Comparison of ENCODE assay signal across 19 cellular contexts in the genomic region with DNA sequence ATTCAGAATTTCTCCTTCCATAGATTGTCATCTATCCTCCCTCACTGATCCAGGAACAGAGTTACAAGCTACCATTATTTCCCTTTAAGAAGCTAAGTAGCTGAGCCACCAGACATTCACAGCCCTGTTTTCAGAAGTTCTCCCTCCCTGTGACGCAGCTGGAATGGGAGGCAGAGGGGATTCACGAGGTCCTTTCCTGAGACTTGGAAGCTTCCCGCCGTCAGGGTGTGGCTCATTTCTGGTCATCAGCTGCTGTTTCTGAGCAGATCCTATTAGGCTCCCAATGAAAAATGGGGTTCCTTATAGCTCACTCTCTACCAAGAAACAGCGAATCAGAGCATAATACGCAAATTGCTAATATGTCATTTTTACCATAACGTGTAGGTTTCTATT.
DNase-seq lines count a peak whose midpoint lies in the region; ATAC-seq, FAIRE-seq and TF ChIP-seq lines count a peak whose summit lies in the region.
"Had no signal": no experiment of that assay in that cellular context is flagged by ENCODE, and none has a peak within 500 bp of the region (broad histone marks: within the 10 kb centered on the region; RNA-seq: fewer than 3 reads in every experiment).

No MANE protein-coding gene starts in this region.

- TF ChIP-seq RAD21 in A549 (conservative IDR thresholded peaks at IDR 0.05 in 1 of 2, IDR thresholded peaks at IDR 0.05 in 1 of 2) (no peak), IMR-90 (IDR thresholded peaks at IDR 0.05; ENCODE audit: low read length) (no peak)

- H2BK12ac ChIP-seq in neuronal stem cell (ENCODE audit: low read length), result no peak overlapping the region

- no peak overlapping the region for H2BK5ac ChIP-seq in IMR-90 (ENCODE audit: low read depth, low read length, poor library complexity, severe bottlenecking)
- H2BK5ac ChIP-seq in neuronal stem cell (ENCODE audit: low read length), result no peak overlapping the region

- H3K79me2 ChIP-seq in hepatocyte, result no peaks in the 10 kb centered on the region

- no peaks in the 10 kb centered on the region for H3K9me2 ChIP-seq in hepatocyte (replicated peaks; ENCODE audit: insufficient read depth)

- CTCF ChIA-PET in A549 (lab: Yijun Ruan, JAX), result interaction anchor here (0.6 kb wide), 1 partner anchor 400 kb away, joined by 3 read pairs; no protein-coding TSS in a partner anchor
- CTCF ChIA-PET in IMR-90 (lab: Yijun Ruan, JAX), result no interaction called here

- in situ Hi-C loops in IMR-90 (cut with MboI; ENCODE audit: low sequenced_read_pairs), result no loop called here

- POLR2A ChIA-PET in A549 (lab: Yijun Ruan, JAX) (no interaction called here), IMR-90 (lab: Charles Lee; ENCODE audit: unreplicated experiment) (no interaction called here)

- 0 out of 2 replicates have a peak overlapping the region, but pooled peaks have one; percentile 49 for H2BK20ac ChIP-seq in IMR-90 (ENCODE audit: low read depth, low read length)

- H2AK5ac ChIP-seq in IMR-90 (ENCODE audit: low read depth, low read length) (no peak overlapping the region), neuronal stem cell (ENCODE audit: low read depth, low read length) (no peak overlapping the region)

- H3K36me3 ChIP-seq in IMR-90 (ENCODE audit: control insufficient read depth, insufficient read depth, low read length), result no peaks in the 10 kb centered on the region
- H3K36me3 ChIP-seq in hepatocyte (replicated peaks; ENCODE audit: insufficient read depth, low read depth), result no peaks in the 10 kb centered on the region
- H3K36me3 ChIP-seq in neuronal stem cell (replicated peaks in 1 of 2; ENCODE audit: control insufficient read depth in 2 of 2, insufficient read depth in 2 of 2, low read length in 2 of 2), result no peaks in the 10 kb centered on the region

- BruUV-seq in IMR-90 (replicated peaks; lab: Mats Ljungman, UMichigan), result no TSS peak

- H3K23ac ChIP-seq in IMR-90 (ENCODE audit: low read depth, low read length) (no peak overlapping the region), neuronal stem cell (ENCODE audit: low read depth, low read length, poor library complexity) (no peak overlapping the region)

- TF ChIP-seq CTCF in A549 (IDR thresholded peaks at IDR 0.05) (no peak), IMR-90 (conservative IDR thresholded peaks at IDR 0.05; ENCODE audit: low read depth, low read length) (no peak), hepatocyte (IDR thresholded peaks at IDR 0.05; ENCODE audit: poor library complexity) (no peak)

- no peak overlapping the region for H3K4ac ChIP-seq in IMR-90 (ENCODE audit: low read depth, low read length)
- H3K4ac ChIP-seq in neuronal stem cell (ENCODE audit: low read length), result no peak overlapping the region

- no peak overlapping the region for H3K18ac ChIP-seq in IMR-90 (ENCODE audit: low read depth, low read length)
- no peak overlapping the region for H3K18ac ChIP-seq in neuronal stem cell (ENCODE audit: low read length)

- H4K8ac ChIP-seq in IMR-90 (ENCODE audit: low read depth in 2 of 2, low read length in 2 of 2), result no peak overlapping the region; a peak in 1 of 4 replicates
- no peak overlapping the region for H4K8ac ChIP-seq in neuronal stem cell (ENCODE audit: low read depth, low read length)

- H3K56ac ChIP-seq in IMR-90 (ENCODE audit: extremely low read depth, insufficient read depth, low read length), result no peak overlapping the region

- TF ChIP-seq POLR2A in A549 (IDR thresholded peaks at IDR 0.05; ENCODE audit: low read length), result no peak
- no peak for TF ChIP-seq POLR2A in IMR-90 (IDR thresholded peaks at IDR 0.05; ENCODE audit: low read depth, low read length)

- no peak overlapping the region for H4K5ac ChIP-seq in IMR-90 (ENCODE audit: low read depth, low read length)

- H3K9me3 ChIP-seq in A549 (no peaks in the 10 kb centered on the region), IMR-90 (ENCODE audit: control insufficient read depth, insufficient read depth, low read length) (no peaks in the 10 kb centered on the region), hepatocyte (ENCODE audit: low read depth) (no peaks in the 10 kb centered on the region), neuronal stem cell (replicated peaks in 1 of 2; ENCODE audit: control insufficient read depth in 2 of 2, insufficient read depth in 1 of 2, low read depth in 1 of 2, low read length in 2 of 2) (no peaks in the 10 kb centered on the region)

- H2BK120ac ChIP-seq in IMR-90 (ENCODE audit: low read depth, low read length), result peak overlapping the region; percentile 71
- H2BK120ac ChIP-seq in neuronal stem cell (ENCODE audit: low read depth, low read length), result no peak overlapping the region

- H3K4me3 ChIP-seq in A549, result no peak overlapping the region
- H3K4me3 ChIP-seq in IMR-90 (ENCODE audit: insufficient read depth, low read depth, low read length), result no peak overlapping the region
- no peak overlapping the region for H3K4me3 ChIP-seq in hepatocyte
- H3K4me3 ChIP-seq in neuronal stem cell (ENCODE audit: low read length in 2 of 2), result no peak overlapping the region

- H4K20me1 ChIP-seq in IMR-90 (ENCODE audit: insufficient read depth, low read length) (no peaks in the 10 kb centered on the region), hepatocyte (ENCODE audit: insufficient read depth, poor library complexity, severe bottlenecking) (no peaks in the 10 kb centered on the region)

- H3K4me2 ChIP-seq in A549 (peak overlapping the region; percentile 28; the same call in 1 of the 3 replicates), IMR-90 (ENCODE audit: low read depth, low read length) (no peak overlapping the region), hepatocyte (no peak overlapping the region), neuronal stem cell (ENCODE audit: insufficient read depth, low read length, poor library complexity, severe bottlenecking) (no peak overlapping the region)

- H2AFZ ChIP-seq in IMR-90 (replicated peaks; ENCODE audit: low read length, poor library complexity), result no peak overlapping the region
- H2AFZ ChIP-seq in hepatocyte, result no peak overlapping the region
- H2AFZ ChIP-seq in neuronal stem cell (ENCODE audit: low read length), result peak overlapping the region; percentile 42

- no peak overlapping the region; a peak in 1 of 6 replicates for H3K27ac ChIP-seq in A549
- H3K27ac ChIP-seq in IMR-90 (ENCODE audit: insufficient read depth, low read length), result no peak overlapping the region
- H3K27ac ChIP-seq in hepatocyte, result peak overlapping the region; percentile 91
- no peak overlapping the region for H3K27ac ChIP-seq in neuronal stem cell (replicated peaks; ENCODE audit: low read length)

- intact Hi-C loops in IMR-90 (cut with micrococcal nuclease), result no loop called here

- H2BK15ac ChIP-seq in IMR-90 (ENCODE audit: low read depth, low read length) (no peak overlapping the region), neuronal stem cell (ENCODE audit: low read length) (no peak overlapping the region)

- H3K27me3 ChIP-seq in IMR-90 (ENCODE audit: control insufficient read depth, insufficient read depth, low read length), result no peaks in the 10 kb centered on the region; the same call in none of the 2 replicates
- no peaks in the 10 kb centered on the region for H3K27me3 ChIP-seq in hepatocyte
- no peaks in the 10 kb centered on the region for H3K27me3 ChIP-seq in neuronal stem cell (ENCODE audit: control insufficient read depth in 3 of 3, insufficient read depth in 3 of 3, low read depth in 1 of 3, low read length in 3 of 3)

- TF ChIP-seq EP300 in A549 (IDR thresholded peaks at IDR 0.05), result no peak

- peaks cover 9% of the 10 kb centered on the region for H3K9me1 ChIP-seq in IMR-90 (ENCODE audit: insufficient read depth, low read length)

- H2AK9ac ChIP-seq in IMR-90 (replicated peaks; ENCODE audit: low read depth, low read length, poor library complexity), result peak overlapping the region; percentile 5

- no peaks in the 10 kb centered on the region for H3K79me1 ChIP-seq in IMR-90 (ENCODE audit: low read depth in 1 of 2, low read length in 2 of 2)
- H3K79me1 ChIP-seq in neuronal stem cell (ENCODE audit: low read depth, low read length), result no peaks in the 10 kb centered on the region

- H3K9ac ChIP-seq in IMR-90 (ENCODE audit: low read depth, low read length), result no peak overlapping the region
- H3K9ac ChIP-seq in neuronal stem cell (ENCODE audit: low read depth, low read length, poor library complexity), result no peak overlapping the region

- no peak for DNase-seq in A549 (ENCODE audit: low read depth in 1 of 2, low spot score in 1 of 2)
- no peak for DNase-seq in IMR-90
- no peak for DNase-seq in hepatocyte (ENCODE audit: low spot score)
- no peak for DNase-seq in neuronal stem cell (ENCODE audit: low spot score)
- DNase-seq in COLO668 (lab: John Stamatoyannopoulos, UW; ENCODE audit: unreplicated experiment), result no peak
- no peak for DNase-seq in activated CD4-positive, alpha-beta T cell treated with anti-CD3 and anti-CD28 coated beads, Interleukin-2, amount 50 U/mL, for 48 hours
- DNase-seq in nucleus accumbens (lab: John Stamatoyannopoulos, UW), result no peak
- DNase-seq in cerebellum (ENCODE audit: low spot score), result no peak
- DNase-seq: ACHN; CD4-positive, alpha-beta T cell; DMS79; Karpas-422; NCI-H1930; NCI-H2171; NCI-H446 treated with DMSO at 0.1 percent for 48 hours; NCI-H82; SIG-M5 had no signal

- ATAC-seq in A549 (no peak), IMR-90 (ENCODE audit: low read depth) (no peak)

- FAIRE-seq in A549 (lab: Jason Lieb, UNC), result no peak
- FAIRE-seq: GM12892, H1 had no signal

- whole genome bisulfite sequencing in A549 (ENCODE audit: missing lambda C conversion rate), result 82% methylated on average over 7 of the region's 7 CpGs
- WGBS in IMR-90 (ENCODE audit: extremely low coverage in 2 of 2, insufficient read length in 1 of 2), 2 experiments, result 100% methylated on average over 1 of the region's 7 CpGs; no CpG with 5 or more reads in 1 of the 2 experiments
- WGBS in hepatocyte (ENCODE audit: low lambda C conversion rate, missing lambda C conversion rate), result 86% methylated on average over 7 of the region's 7 CpGs
- WGBS in neuronal stem cell (ENCODE audit: extremely low coverage in 2 of 2, insufficient read length in 2 of 2, insufficient replicate concordance in 1 of 2), 2 donors, result no CpG with 5 or more reads among the region's 7 CpGs

- H4K91ac ChIP-seq in IMR-90 (ENCODE audit: insufficient read depth, low read depth, low read length), result peak overlapping the region; percentile 15; the same call in 1 of the 2 replicates
- no peak overlapping the region for H4K91ac ChIP-seq in neuronal stem cell (ENCODE audit: low read depth, low read length, poor library complexity)

- H3K14ac ChIP-seq in IMR-90 (replicated peaks; ENCODE audit: low read depth, low read length) (0 out of 2 replicates have a peak overlapping the region, but pooled peaks have one; percentile 26), neuronal stem cell (ENCODE audit: low read length) (no peak overlapping the region)

- H3K4me1 ChIP-seq in A549 (peaks cover 18% of the 10 kb centered on the region), IMR-90 (ENCODE audit: control insufficient read depth, insufficient read depth, low read length) (peaks cover 17% of the 10 kb centered on the region), hepatocyte (ENCODE audit: insufficient read depth) (peaks cover 49% of the 10 kb centered on the region), neuronal stem cell (ENCODE audit: control insufficient read depth in 2 of 2, insufficient read depth in 1 of 2, low read depth in 1 of 2, low read length in 2 of 2) (peaks cover 6 to 25% of the 10 kb centered on the region in 2 donors)

- dilution Hi-C loops in IMR-90 (cut with HindIII; ENCODE audit: low sequenced_read_pairs, unreplicated experiment), result no loop called here

TF ChIP-seq in A549, 52 proteins besides CTCF, POLR2A, EP300 and RAD21 (continues in another document):
- no peak for TF ChIP-seq HOXB5 (CRISPR knock-in tag; IDR thresholded peaks at IDR 0.05)
